In genomic region chr22:45328261-45328660, GRCh38 we compare ENCODE assay signal across 12 cellular contexts. TPM values are rescaled to one million over a fixed set of nuclear protein-coding genes. Genes with fewer than 3 reads are reported as not detected.
"Had no signal": no experiment of that assay in that cellular context is flagged by ENCODE, and none has a peak within 500 bp of the region (broad histone marks: within the 10 kb centered on the region; RNA-seq: fewer than 3 reads in every experiment).

No MANE protein-coding gene starts in this region.

RNA-seq across cellular contexts. Expression of gene UPK3A, which starts 43.5 kb away (rescaled TPM):
- total RNA-seq: chondrocyte, dermis blood vessel endothelial cell, esophagus squamous epithelium, mammary epithelial cell, occipital lobe, ovary, right cardiac atrium, suprapubic skin, upper lobe of right lung, vagina had no signal
- polyA plus RNA-seq: keratinocyte, mammary epithelial cell, neural cell, right cardiac atrium had no signal
